ENCODE assay signal across 19 cellular contexts in genomic region chr9:129858167-129858962, GRCh38.
"Had no signal": no experiment of that assay in that cellular context is flagged by ENCODE, and none has a peak within 500 bp of the region (broad histone marks: within the 10 kb centered on the region; RNA-seq: fewer than 3 reads in every experiment).

No MANE protein-coding gene starts in this region.

- H3K27ac Mint-ChIP-seq: memory B cell; natural killer cell treated with Interleukin-12 subunit alpha and Interleukin-12 subunit beta and Interleukin-15 and Interleukin-18, amount 100 ng/mL, for 72 hours; progenitor cell of endocrine pancreas had no signal

- H3K9me3 Mint-ChIP-seq: activated T-cell treated with anti-CD3 and anti-CD28 coated beads, Interleukin-2, amount 50 U/mL, for 4 hours; memory B cell; natural killer cell treated with Interleukin-12 subunit alpha and Interleukin-12 subunit beta and Interleukin-15 and Interleukin-18, amount 100 ng/mL, for 72 hours had no signal

- H3K4me2 ChIP-seq: SK-N-SH had no signal

- H3K4me3 Mint-ChIP-seq: activated T-cell treated with anti-CD3 and anti-CD28 coated beads, Interleukin-2, amount 50 U/mL, for 4 hours; memory B cell; natural killer cell treated with Interleukin-12 subunit alpha and Interleukin-12 subunit beta and Interleukin-15 and Interleukin-18, amount 100 ng/mL, for 72 hours had no signal

- ATAC-seq: activated T-cell treated with anti-CD3 and anti-CD28 coated beads, Interleukin-2, amount 50 U/mL, for 4 hours; body of pancreas; left lung; mucosa of descending colon; natural killer cell treated with Interleukin-12 subunit alpha and Interleukin-12 subunit beta and Interleukin-15 and Interleukin-18, amount 100 ng/mL, for 72 hours had no signal

- H3K9me3 ChIP-seq: body of pancreas, colonic mucosa, esophagus squamous epithelium, left lung, mucosa of descending colon, right atrium auricular region, SK-N-SH, tibial artery had no signal

- H3K4me1 Mint-ChIP-seq: memory B cell had no signal

- H3K27ac ChIP-seq: body of pancreas, colonic mucosa, esophagus squamous epithelium, left lung, right atrium auricular region, WERI-Rb-1 had no signal

- H3K4me1 ChIP-seq: body of pancreas, colonic mucosa, right atrium auricular region had no signal

- H3K27me3 Mint-ChIP-seq: memory B cell; natural killer cell treated with Interleukin-12 subunit alpha and Interleukin-12 subunit beta and Interleukin-15 and Interleukin-18, amount 100 ng/mL, for 72 hours; progenitor cell of endocrine pancreas had no signal

- H3K9ac ChIP-seq: SK-N-SH had no signal

- H3K36me3 ChIP-seq: colonic mucosa had no signal

- H3K4me3 ChIP-seq: body of pancreas, colonic mucosa, esophagus squamous epithelium, left lung, mucosa of descending colon, right atrium auricular region, tibial artery had no signal

- DNase-seq: activated T-cell treated with anti-CD3 and anti-CD28 coated beads, Interleukin-2, amount 50 U/mL, for 4 hours; amniotic stem cell; body of pancreas; caudate nucleus; colonic mucosa; esophagus squamous epithelium; hippocampal formation; mucosa of descending colon; SK-N-SH; stimulated activated CD4-positive, alpha-beta T cell treated with anti-CD3 and anti-CD28 coated beads, Interleukin-2, amount 100 ng/mL, for 48 hours; stimulated activated naive CD4-positive, alpha-beta T cell; T-helper 1 cell; tibial artery; WERI-Rb-1 had no signal

- H3K27me3 ChIP-seq: body of pancreas, colonic mucosa, esophagus squamous epithelium, left lung, right atrium auricular region, tibial artery had no signal
